ENCODE assay signal across 24 cellular contexts in genomic region chr22:48857202-48857805, GRCh38.
"Had no signal": no experiment of that assay in that cellular context is flagged by ENCODE, and none has a peak within 500 bp of the region (broad histone marks: within the 10 kb centered on the region; RNA-seq: fewer than 3 reads in every experiment).

No MANE protein-coding gene starts in this region.

- H3K4me3 ChIP-seq: gastroesophageal sphincter, left lung, lower lobe of right lung, neural progenitor cell, testis, transverse colon, uterus had no signal

- H3K27ac Mint-ChIP-seq: activated CD4-positive, alpha-beta memory T cell treated with anti-CD3 and anti-CD28 coated beads, Interleukin-2, amount 10 ng/mL, durations not matched to agents 7 days and 5 days; activated CD4-positive, alpha-beta T cell treated with anti-CD3 and anti-CD28 coated beads, Interleukin-2, amount 10 ng/mL, durations not matched to agents 24 days and 14 days; activated naive CD4-positive, alpha-beta T cell treated with anti-CD3 and anti-CD28 coated beads, Interleukin-2, amount 10 ng/mL, durations not matched to agents 7 days and 5 days; activated naive CD8-positive, alpha-beta T cell treated with anti-CD3 and anti-CD28 coated beads, Interleukin-2, amount 10 ng/mL, durations not matched to agents 7 days and 5 days; immature natural killer cell; natural killer cell; neural progenitor cell had no signal

- DNase-seq: activated CD4-positive, alpha-beta memory T cell treated with anti-CD3 and anti-CD28 coated beads, Interleukin-2, amount 10 ng/mL, durations not matched to agents 7 days and 5 days; activated CD4-positive, alpha-beta T cell treated with anti-CD3 and anti-CD28 coated beads, Interleukin-2, amount 10 ng/mL, durations not matched to agents 24 days and 14 days; activated gamma-delta T cell; activated naive CD4-positive, alpha-beta T cell treated with anti-CD3 and anti-CD28 coated beads, Interleukin-2, amount 10 ng/mL, durations not matched to agents 7 days and 5 days; activated naive CD8-positive, alpha-beta T cell treated with anti-CD3 and anti-CD28 coated beads, Interleukin-2, amount 10 ng/mL, durations not matched to agents 7 days and 5 days; amniotic stem cell; brain microvascular endothelial cell; hippocampal formation; immature natural killer cell; kidney glomerular epithelial cell; left lung; lower lobe of right lung; mesenchymal stem cell; natural killer cell; right cardiac atrium; stimulated activated CD4-positive, alpha-beta T cell treated with anti-CD3 and anti-CD28 coated beads, Interleukin-2, amount 100 ng/mL, for 48 hours; stimulated activated naive CD8-positive, alpha-beta T cell treated with anti-CD3 and anti-CD28 coated beads, Interleukin-15, Interleukin-2, amounts not matched to agents 100 U/mL and 50 U/mL, for 24 hours; testis; transverse colon; uterus had no signal

- H3K27ac ChIP-seq: brain microvascular endothelial cell, gastroesophageal sphincter, left lung, lower lobe of right lung, neural progenitor cell, testis, transverse colon, uterus, VCaP had no signal

- H3K9me3 ChIP-seq: gastroesophageal sphincter, left lung, lower lobe of right lung, testis, transverse colon, uterus had no signal

- H3K27me3 Mint-ChIP-seq: activated CD4-positive, alpha-beta memory T cell treated with anti-CD3 and anti-CD28 coated beads, Interleukin-2, amount 10 ng/mL, durations not matched to agents 7 days and 5 days; activated CD4-positive, alpha-beta T cell treated with anti-CD3 and anti-CD28 coated beads, Interleukin-2, amount 10 ng/mL, durations not matched to agents 24 days and 14 days; activated naive CD8-positive, alpha-beta T cell treated with anti-CD3 and anti-CD28 coated beads, Interleukin-2, amount 10 ng/mL, durations not matched to agents 7 days and 5 days had no signal

- H3K4me1 Mint-ChIP-seq: activated CD4-positive, alpha-beta memory T cell treated with anti-CD3 and anti-CD28 coated beads, Interleukin-2, amount 10 ng/mL, durations not matched to agents 7 days and 5 days; activated CD4-positive, alpha-beta T cell treated with anti-CD3 and anti-CD28 coated beads, Interleukin-2, amount 10 ng/mL, durations not matched to agents 24 days and 14 days; activated naive CD4-positive, alpha-beta T cell treated with anti-CD3 and anti-CD28 coated beads, Interleukin-2, amount 10 ng/mL, durations not matched to agents 7 days and 5 days; activated naive CD8-positive, alpha-beta T cell treated with anti-CD3 and anti-CD28 coated beads, Interleukin-2, amount 10 ng/mL, durations not matched to agents 7 days and 5 days; immature natural killer cell; natural killer cell; neural progenitor cell had no signal

- H3K36me3 Mint-ChIP-seq: activated naive CD4-positive, alpha-beta T cell treated with anti-CD3 and anti-CD28 coated beads, Interleukin-2, amount 10 ng/mL, durations not matched to agents 7 days and 5 days; activated naive CD8-positive, alpha-beta T cell treated with anti-CD3 and anti-CD28 coated beads, Interleukin-2, amount 10 ng/mL, durations not matched to agents 7 days and 5 days; immature natural killer cell; natural killer cell; neural progenitor cell had no signal

- H3K4me1 ChIP-seq: gastroesophageal sphincter, left lung, lower lobe of right lung, neural progenitor cell, testis, transverse colon, uterus had no signal

- H3K4me3 Mint-ChIP-seq: activated CD4-positive, alpha-beta memory T cell treated with anti-CD3 and anti-CD28 coated beads, Interleukin-2, amount 10 ng/mL, durations not matched to agents 7 days and 5 days; activated CD4-positive, alpha-beta T cell treated with anti-CD3 and anti-CD28 coated beads, Interleukin-2, amount 10 ng/mL, durations not matched to agents 24 days and 14 days; activated naive CD4-positive, alpha-beta T cell treated with anti-CD3 and anti-CD28 coated beads, Interleukin-2, amount 10 ng/mL, durations not matched to agents 7 days and 5 days; activated naive CD8-positive, alpha-beta T cell treated with anti-CD3 and anti-CD28 coated beads, Interleukin-2, amount 10 ng/mL, durations not matched to agents 7 days and 5 days; immature natural killer cell; natural killer cell; neural progenitor cell had no signal

- H3K27me3 ChIP-seq: brain microvascular endothelial cell, neural progenitor cell, testis, transverse colon, uterus had no signal

- H3K9me3 Mint-ChIP-seq: activated CD4-positive, alpha-beta memory T cell treated with anti-CD3 and anti-CD28 coated beads, Interleukin-2, amount 10 ng/mL, durations not matched to agents 7 days and 5 days; activated naive CD4-positive, alpha-beta T cell treated with anti-CD3 and anti-CD28 coated beads, Interleukin-2, amount 10 ng/mL, durations not matched to agents 7 days and 5 days; activated naive CD8-positive, alpha-beta T cell treated with anti-CD3 and anti-CD28 coated beads, Interleukin-2, amount 10 ng/mL, durations not matched to agents 7 days and 5 days; immature natural killer cell; natural killer cell had no signal

- H3K36me3 ChIP-seq: brain microvascular endothelial cell, gastroesophageal sphincter, left lung, lower lobe of right lung, neural progenitor cell, transverse colon, uterus had no signal

- ATAC-seq: activated CD4-positive, CD25-positive, alpha-beta regulatory T cell treated with anti-CD3 and anti-CD28 coated beads, Interleukin-2, amount 50 U/mL, for 24 hours; gastroesophageal sphincter; left lung; lower lobe of right lung; natural killer cell; right cardiac atrium; stimulated activated naive CD8-positive, alpha-beta T cell treated with anti-CD3 and anti-CD28 coated beads, Interleukin-15, Interleukin-2, amounts not matched to agents 100 U/mL and 50 U/mL, for 24 hours had no signal
